In the genomic region with DNA sequence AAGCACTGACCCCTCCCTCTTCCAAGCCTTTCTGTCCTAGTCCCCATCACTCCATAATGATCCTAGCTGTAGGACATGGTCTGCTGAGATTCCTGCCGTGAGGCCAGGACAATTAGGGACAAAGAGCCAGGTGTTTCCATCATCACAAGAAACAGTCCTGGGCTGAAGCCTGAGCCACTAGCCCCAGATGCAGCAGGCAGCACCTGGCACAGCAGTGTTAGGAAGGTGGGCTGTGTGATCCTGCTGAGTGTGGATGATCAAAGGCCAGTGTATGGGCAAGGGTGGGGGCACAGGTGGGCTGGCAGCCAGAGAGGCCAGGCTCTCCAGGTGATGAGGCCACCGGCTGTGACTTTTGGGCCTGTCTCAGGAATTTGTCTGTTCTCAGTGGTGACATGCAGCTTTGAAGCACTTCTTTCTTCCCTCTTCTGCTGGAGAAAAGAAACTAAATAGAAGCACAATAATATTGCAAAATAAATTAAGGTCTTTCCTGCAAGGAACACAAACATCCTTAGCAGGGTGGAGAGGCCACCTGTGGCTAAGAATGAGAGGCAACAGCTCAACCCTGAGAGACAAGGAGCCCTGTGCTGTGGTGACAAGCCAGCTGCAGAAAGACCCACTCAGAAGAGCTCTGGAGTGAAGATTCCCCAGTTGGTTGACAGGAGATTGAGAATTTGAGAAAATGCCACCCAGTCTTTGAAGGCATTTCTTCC, we compare ENCODE assay signal across 15 cellular contexts.
A peak's percentile ranks its signal among the peaks of the same experiment; 100 is the strongest.
DNase-seq lines count a peak whose midpoint lies in the region; ATAC-seq and TF ChIP-seq lines count a peak whose summit lies in the region.
"Had no signal": no experiment of that assay in that cellular context is flagged by ENCODE, and none has a peak within 500 bp of the region (broad histone marks: within the 10 kb centered on the region; RNA-seq: fewer than 3 reads in every experiment).

No MANE protein-coding gene starts in this region.

- no peaks in the 10 kb centered on the region for H3K36me3 Mint-ChIP-seq in T-helper 17 cell (ENCODE audit: low read depth)
- H3K36me3 Mint-ChIP-seq: CD8-positive, alpha-beta T cell had no signal

- H3K4me3 ChIP-seq in upper lobe of right lung = no peak overlapping the region
- H3K4me3 ChIP-seq: BLaER1 had no signal

- H3K4me3 Mint-ChIP-seq in T-helper 17 cell = no peak overlapping the region
- H3K4me3 Mint-ChIP-seq: CD8-positive, alpha-beta T cell had no signal

- no peak overlapping the region for H3K27ac ChIP-seq in upper lobe of right lung
- H3K27ac ChIP-seq: BLaER1 had no signal

- ATAC-seq in T-helper 17 cell = no peak
- peak; percentile 12 for ATAC-seq in upper lobe of right lung
- no peak for ATAC-seq in left ventricle myocardium superior
- ATAC-seq in GM19397 (IDR thresholded peaks at IDR 0.05; ENCODE audit: unreplicated experiment) = no peak
- ATAC-seq: CD8-positive, alpha-beta T cell; SK-N-SH treated with all-trans-retinoic acid at 6 μM for 48 hours had no signal

- no peaks in the 10 kb centered on the region for H3K36me3 ChIP-seq in upper lobe of right lung
- H3K36me3 ChIP-seq: BLaER1 had no signal

- peak overlapping the region; percentile 6 for H3K27ac Mint-ChIP-seq in T-helper 17 cell
- H3K27ac Mint-ChIP-seq: CD8-positive, alpha-beta T cell had no signal

- H3K27me3 ChIP-seq in upper lobe of right lung = no peaks in the 10 kb centered on the region
- H3K27me3 ChIP-seq: BLaER1 had no signal

- TF ChIP-seq CTCF in upper lobe of right lung (IDR thresholded peaks at IDR 0.05) = no peak

- no peaks in the 10 kb centered on the region for H3K4me1 ChIP-seq in upper lobe of right lung
- H3K4me1 ChIP-seq: BLaER1 had no signal

- intact Hi-C loops in upper lobe of right lung (cut with DNase I) = no loop called here
- intact Hi-C loops in left ventricle myocardium superior (cut with micrococcal nuclease) = no loop called here

- H3K9me3 ChIP-seq in T-helper 17 cell (ENCODE audit: control insufficient read depth, low read length, poor library complexity, severe bottlenecking) (no peaks in the 10 kb centered on the region), upper lobe of right lung (no peaks in the 10 kb centered on the region)

- no peaks in the 10 kb centered on the region for H3K27me3 Mint-ChIP-seq in T-helper 17 cell

- DNase-seq in NCI-H2107 treated with DMSO at 0.1 percent for 48 hours (lab: John Stamatoyannopoulos, UW; ENCODE audit: unreplicated experiment) (peak; percentile 56), NCI-H2107 (lab: John Stamatoyannopoulos, UW) (no peak), NCI-H345 (lab: John Stamatoyannopoulos, UW) (peak; percentile 85), T-helper 17 cell (no peak), upper lobe of right lung (no peak), left ventricle myocardium superior (no peak), T-helper 1 cell (no peak)
- DNase-seq: CD8-positive, alpha-beta T cell; GF-D8; NCI-H1048; NCI-H226; SHP77 had no signal

- H3K4me1 Mint-ChIP-seq in T-helper 17 cell = no peaks in the 10 kb centered on the region

Comparison
In these comparisons a context has a peak if more than half of its experiments do, and no peak if none do; other contexts are left out.
1. DNase-seq: peak in NCI-H2107 treated with DMSO at 0.1 percent for 48 hours (single experiment) and NCI-H345 (single experiment); none in NCI-H2107 (single experiment), T-helper 17 cell (0 of 3), upper lobe of right lung (single experiment), left ventricle myocardium superior (single experiment) and T-helper 1 cell (0 of 5).